Comparison of ENCODE assay signal across 8 cellular contexts in genomic region chr14:99575043-99576023, GRCh38. TPM values are rescaled to one million over a fixed set of nuclear protein-coding genes. Genes with fewer than 3 reads are reported as not detected.
DNase-seq lines count a peak whose midpoint lies in the region; ATAC-seq, FAIRE-seq and TF ChIP-seq lines count a peak whose summit lies in the region.

No MANE protein-coding gene starts in this region.

- DNase-seq in NCI-H2029 (lab: John Stamatoyannopoulos, UW) (peak; percentile 44), NCI-H2029 treated with DMSO at 0.1 percent for 48 hours (lab: John Stamatoyannopoulos, UW) (no peak), SK-N-SH (peak; percentile 71), keratinocyte (ENCODE audit: low read depth, low spot score) (peak; percentile 89), transverse colon (peak; percentile 91)
- no peak for DNase-seq in activated CD4-positive, alpha-beta T cell treated with anti-CD3 and anti-CD28 coated beads for 48 hours

- TF ChIP-seq RAD21 in SK-N-SH (IDR thresholded peaks at IDR 0.05; ENCODE audit: low read length) = peak; percentile 51

- H3K4me1 ChIP-seq in SK-N-SH (ENCODE audit: control insufficient read depth in 1 of 2, insufficient read depth in 2 of 2, low read depth in 1 of 2, low read length in 1 of 2) = peaks cover 51 to 99% of the 10 kb centered on the region in 2 experiments
- H3K4me1 ChIP-seq in keratinocyte (ENCODE audit: control insufficient read depth, extremely low read depth, insufficient read depth, low read length) = peaks cover 60% of the 10 kb centered on the region
- peaks cover 92 to 100% (median 95%) of the 10 kb centered on the region in 4 donors for H3K4me1 ChIP-seq in transverse colon

- H3K9me3 ChIP-seq in SK-N-SH (no peaks in the 10 kb centered on the region), keratinocyte (ENCODE audit: control insufficient read depth, low read depth, low read length) (no peaks in the 10 kb centered on the region), transverse colon (no peaks in the 10 kb centered on the region)

- ATAC-seq in HG03457 (IDR thresholded peaks at IDR 0.05; ENCODE audit: unreplicated experiment) (no peak), GM21367 (IDR thresholded peaks at IDR 0.05; ENCODE audit: unreplicated experiment) (no peak)

- CTCF ChIA-PET in SK-N-SH (lab: Yijun Ruan, JAX) = interaction anchor here (0.6 to 4.8 kb wide), 25 partner anchors 9 to 330 kb away, joined by 3 to 30 read pairs (median 4); no protein-coding TSS in a partner anchor

- dilution Hi-C loops in keratinocyte (cut with MboI; ENCODE audit: extremely low pct_ligation_motif_present, low sequenced_read_pairs) = no loop called here

- H4K20me1 ChIP-seq in SK-N-SH (ENCODE audit: insufficient read depth) (peaks cover 33% of the 10 kb centered on the region), keratinocyte (ENCODE audit: control insufficient read depth, extremely low read depth, insufficient read depth, low read length) (no peaks in the 10 kb centered on the region)

- H3K36me3 ChIP-seq in SK-N-SH (replicated peaks in 1 of 2; ENCODE audit: control insufficient read depth in 1 of 2, insufficient read depth in 2 of 2, low read length in 1 of 2) (no peaks in the 10 kb centered on the region), keratinocyte (ENCODE audit: control insufficient read depth in 2 of 2, extremely low read depth in 1 of 2, insufficient read depth in 2 of 2, low read length in 2 of 2) (no peaks in the 10 kb centered on the region), transverse colon (no peaks in the 10 kb centered on the region)

- POLR2A ChIA-PET in SK-N-SH (lab: Yijun Ruan, JAX) = interaction anchor here (0.6 to 3.2 kb wide), 7 partner anchors 11 to 53 kb away, joined by 3 to 19 read pairs (median 8); partner anchors contain the start of gene CCDC85C

- H3K79me2 ChIP-seq in SK-N-SH (ENCODE audit: insufficient read depth) = peaks cover 54% of the 10 kb centered on the region
- peaks cover 85% of the 10 kb centered on the region for H3K79me2 ChIP-seq in keratinocyte (ENCODE audit: control insufficient read depth, insufficient read depth, low read length)

- in situ Hi-C loops in transverse colon (cut with MboI; ENCODE audit: low pct_ligation_motif_present in 1 of 4, low pct_unique_long_range_greater_than_20kb in 1 of 4, low sequenced_read_pairs in 3 of 4) = no loop called here

- peaks cover 14% of the 10 kb centered on the region for H3F3A ChIP-seq in SK-N-SH (replicated peaks; ENCODE audit: insufficient read depth)

- H3K27ac ChIP-seq in SK-N-SH (ENCODE audit: low read depth in 2 of 2, low read length in 1 of 2) (peak overlapping the region; percentile 53 to 95), keratinocyte (ENCODE audit: control insufficient read depth, insufficient read depth, low read length) (peak overlapping the region; percentile 73), transverse colon (peak overlapping the region; percentile 77 to 86 (median 84))

- peak overlapping the region; percentile 17; the same call in 1 of the 2 replicates for H3K9ac ChIP-seq in SK-N-SH
- H3K9ac ChIP-seq in keratinocyte (ENCODE audit: control insufficient read depth, extremely low read depth, insufficient read depth, low read length) = peak overlapping the region; percentile 60

- H2AFZ ChIP-seq in SK-N-SH (ENCODE audit: low read depth) (no peak overlapping the region), keratinocyte (ENCODE audit: control insufficient read depth, low read length) (no peak overlapping the region)

- no peaks in the 10 kb centered on the region for H3K9me2 ChIP-seq in SK-N-SH

- H3K9me1 ChIP-seq in keratinocyte (ENCODE audit: control insufficient read depth, extremely low read depth, insufficient read depth, low read length) = peaks cover 6% of the 10 kb centered on the region

- TF ChIP-seq POLR2A in transverse colon (IDR thresholded peaks at IDR 0.05) = no peak

- H3K4me2 ChIP-seq in SK-N-SH = peak overlapping the region; percentile 68
- H3K4me2 ChIP-seq in keratinocyte (ENCODE audit: control insufficient read depth, extremely low read depth, insufficient read depth, low read depth, low read length) = peak overlapping the region; percentile 89

- H3K27me3 ChIP-seq in SK-N-SH (ENCODE audit: insufficient read depth) (no peaks in the 10 kb centered on the region), keratinocyte (ENCODE audit: control insufficient read depth, extremely low read depth, insufficient read depth, low read length) (no peaks in the 10 kb centered on the region), transverse colon (no peaks in the 10 kb centered on the region)

- TF ChIP-seq CTCF in SK-N-SH (IDR thresholded peaks at IDR 0.05) (peak; percentile 40), keratinocyte (optimal IDR thresholded peaks at IDR 0.05 in 1 of 3, IDR thresholded peaks at IDR 0.05 in 1 of 3, conservative IDR thresholded peaks at IDR 0.05 in 1 of 3; ENCODE audit: extremely low read depth in 1 of 3, insufficient read depth in 2 of 3, low read length in 3 of 3) (peak in 2 of 3 experiments; percentile 55 to 60), transverse colon (IDR thresholded peaks at IDR 0.05) (no peak)

- peak; percentile 85 for FAIRE-seq in keratinocyte (lab: Jason Lieb, UNC)

- WGBS in SK-N-SH (ENCODE audit: low lambda C conversion rate) = 39% methylated on average over 13 of the region's 22 CpGs
- WGBS in transverse colon (ENCODE audit: low coverage in 1 of 2), 2 donors = 73% methylated on average over 12 of the region's 22 CpGs; no CpG with 5 or more reads in 1 of the 2 donors

- TF ChIP-seq EP300 in SK-N-SH (IDR thresholded peaks at IDR 0.05; ENCODE audit: borderline replicate concordance in 1 of 2, low read depth in 1 of 2, low read length in 1 of 2) (peak; percentile 42 to 59; a peak in 2 of 4 replicates), transverse colon (IDR thresholded peaks at IDR 0.05; ENCODE audit: low read depth) (no peak)

- intact Hi-C loops in transverse colon (cut with DNase I; ENCODE audit: low total_unique reads) = no loop called here

- H3K4me3 ChIP-seq in SK-N-SH (ENCODE audit: low read depth in 2 of 2, low read length in 1 of 2) (no peak overlapping the region), keratinocyte (ENCODE audit: control insufficient read depth in 2 of 3, extremely low read depth in 1 of 3, insufficient read depth in 2 of 3, low read depth in 1 of 3, low read length in 3 of 3) (peak overlapping the region in 2 of 3 experiments; percentile 18 to 54), transverse colon (no peak overlapping the region)

TF ChIP-seq in SK-N-SH, 30 proteins besides CTCF, POLR2A, EP300 and RAD21:
- TF ChIP-seq FOSL2 (IDR thresholded peaks at IDR 0.05; ENCODE audit: borderline replicate concordance, low read depth) = peak; percentile 75; the same call in 1 of the 2 replicates
- no peak for TF ChIP-seq TEAD4 (IDR thresholded peaks at IDR 0.05; ENCODE audit: borderline replicate concordance, insufficient read depth)
- peak; percentile 71; the same call in 1 of the 2 replicates for TF ChIP-seq FOXJ3 (CRISPR knock-in tag; IDR thresholded peaks at IDR 0.05)
- TF ChIP-seq RCOR1 (IDR thresholded peaks at IDR 0.05; ENCODE audit: low read length) = peak; percentile 15; the same call in 1 of the 2 replicates
- TF ChIP-seq YY1 (IDR thresholded peaks at IDR 0.05; ENCODE audit: low read depth) = no peak
- peak; percentile 35; the same call in 1 of the 2 replicates for TF ChIP-seq SMC3 (IDR thresholded peaks at IDR 0.05; ENCODE audit: low read depth, low read length)
- peak; percentile 54; the same call in 1 of the 2 replicates for TF ChIP-seq TCF12 (IDR thresholded peaks at IDR 0.05)
- TF ChIP-seq SIN3A (IDR thresholded peaks at IDR 0.05; ENCODE audit: borderline replicate concordance, low read depth, low read length) = no peak
- TF ChIP-seq MAX (IDR thresholded peaks at IDR 0.05; ENCODE audit: low read depth) = peak; percentile 50; the same call in 1 of the 2 replicates
- TF ChIP-seq RFX5 (IDR thresholded peaks at IDR 0.05; ENCODE audit: low read length) = no peak
- TF ChIP-seq PBX3 (IDR thresholded peaks at IDR 0.05) = peak; percentile 31; the same call in 1 of the 2 replicates
- TF ChIP-seq MXI1 (IDR thresholded peaks at IDR 0.05; ENCODE audit: low read depth, low read length) = peak; percentile 79; the same call in 1 of the 2 replicates
- TF ChIP-seq GATA2 (CRISPR knock-in tag; IDR thresholded peaks at IDR 0.05) = peak; percentile 51
- TF ChIP-seq NFIC (IDR thresholded peaks at IDR 0.05; ENCODE audit: borderline replicate concordance) = peak; percentile 92
- no peak for TF ChIP-seq GABPA (IDR thresholded peaks at IDR 0.05; ENCODE audit: low read depth)

RNA-seq across cellular contexts. Expression of gene CCDC85C, which starts 28.7 kb away (rescaled TPM):
- polyA plus RNA-seq in SK-N-SH (2012; rRNA removed) = 9.6 and 10.6 TPM in 2 replicates
- polyA plus RNA-seq in SK-N-SH (2012; cell fraction: cytosol; rRNA removed) = 5.3 and 8.4 TPM in 2 replicates
- 12.9 and 13.1 TPM in 2 replicates for polyA plus RNA-seq in SK-N-SH (2012; cell fraction: nucleus; rRNA removed)
- 13.2 to 20.5 TPM (median 13.9 TPM) in 3 replicates for polyA plus RNA-seq in keratinocyte
- 11.3 TPM for polyA plus RNA-seq in keratinocyte (2011; ENCODE audit: low read depth)
- polyA plus RNA-seq in keratinocyte (2011; cell fraction: cytosol; rRNA removed) = 11.4 and 22.7 TPM in 2 replicates
- polyA plus RNA-seq in keratinocyte (2011; cell fraction: nucleus; rRNA removed) = 18.7 and 22.5 TPM in 2 replicates
- 18.3 and 33.3 TPM in 2 replicates for polyA plus RNA-seq in keratinocyte (2012; ENCODE audit: low replicate concordance)
- 21.5 to 37.0 TPM (median 30.4 TPM) in 3 replicates for polyA minus RNA-seq in keratinocyte
- 44.9 TPM for polyA minus RNA-seq in keratinocyte (2011; cell fraction: cytosol; rRNA and poly(A)+ RNA removed)
- 14.4 and 18.8 TPM in 2 replicates for polyA minus RNA-seq in keratinocyte (2011; cell fraction: nucleus; rRNA and poly(A)+ RNA removed)
- 10 to 100 TPM; 19.3 to 55.4 (median 45.7) TPM for total RNA-seq in transverse colon

Comparison
In these comparisons a context has a peak if more than half of its experiments do, and no peak if none do; other contexts are left out.
1. DNase-seq: peak in NCI-H2029 (single experiment), SK-N-SH (single experiment), keratinocyte (single experiment) and transverse colon (single experiment); none in NCI-H2029 treated with DMSO at 0.1 percent for 48 hours (single experiment) and activated CD4-positive, alpha-beta T cell treated with anti-CD3 and anti-CD28 coated beads for 48 hours (single experiment).
2. H3K4me3 ChIP-seq: peak in keratinocyte (2 of 3); none in SK-N-SH (0 of 2) and transverse colon (0 of 4).
3. CTCF ChIP-seq: peak in SK-N-SH (single experiment) and keratinocyte (2 of 3); none in transverse colon (0 of 5).
4. Peak in every context shown above with its lines, with median percentiles within 50 percentile points of each other: H3K27ac ChIP-seq.